ENCODE assay signal across 1 cellular context in the genomic region with DNA sequence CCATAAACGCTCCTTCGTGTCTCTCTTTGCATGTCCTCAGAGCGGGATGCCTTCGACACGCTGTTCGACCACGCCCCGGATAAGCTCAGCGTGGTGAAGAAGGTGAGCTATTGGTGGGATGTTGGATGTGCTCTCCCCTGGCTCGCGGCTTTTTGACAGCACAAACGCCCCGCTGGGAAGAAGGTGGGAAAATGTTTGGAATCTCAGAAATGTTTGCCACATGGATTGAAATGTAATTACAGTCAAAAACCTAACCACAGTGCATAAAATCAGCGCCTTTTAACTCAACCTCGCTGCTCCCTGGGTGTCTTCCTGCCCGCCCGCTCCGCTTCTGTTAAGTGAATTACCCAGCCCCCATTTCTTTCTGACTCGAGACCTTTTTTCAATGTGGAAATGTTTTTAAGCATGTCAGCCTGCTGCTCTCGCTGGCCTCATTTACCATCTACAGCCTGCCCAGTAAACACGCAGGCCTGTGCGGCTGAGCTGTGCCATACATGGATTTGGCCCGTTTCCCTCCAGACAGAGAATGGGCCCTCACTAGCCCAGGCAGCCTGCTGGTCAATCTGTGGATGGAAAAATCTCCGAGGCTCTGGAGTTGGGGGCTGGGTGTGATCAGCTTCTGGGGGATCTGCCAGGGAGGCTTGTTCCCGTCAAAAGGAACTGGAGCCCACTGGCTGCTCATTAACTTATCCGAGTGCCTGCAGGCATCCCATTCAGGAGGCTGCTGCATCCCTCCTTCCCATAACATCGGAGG.
A peak's percentile ranks its signal among the peaks of the same experiment; 100 is the strongest.
TF ChIP-seq lines count a peak whose summit lies in the region.

No MANE protein-coding gene starts in this region.

TF ChIP-seq in H1, 55 proteins besides CTCF, POLR2A, EP300 and RAD21 (continued from another document):
- no peak for TF ChIP-seq RFX5 (IDR thresholded peaks at IDR 0.05; ENCODE audit: borderline replicate concordance, low read depth, low read length)
- TF ChIP-seq BCL11A (IDR thresholded peaks at IDR 0.05; ENCODE audit: low read depth in 2 of 2, low read length in 2 of 2) = peak in 1 of 2 experiments; percentile 35
- no peak for TF ChIP-seq CBX5 (IDR thresholded peaks at IDR 0.05; ENCODE audit: low read depth, low read length)
- TF ChIP-seq CHD2 (IDR thresholded peaks at IDR 0.05; ENCODE audit: low read length) = peak; percentile 36; the same call in 1 of the 2 replicates
- peak; percentile 97 for TF ChIP-seq ASH2L (IDR thresholded peaks at IDR 0.05; ENCODE audit: low read length)
- TF ChIP-seq, protein P1, sequence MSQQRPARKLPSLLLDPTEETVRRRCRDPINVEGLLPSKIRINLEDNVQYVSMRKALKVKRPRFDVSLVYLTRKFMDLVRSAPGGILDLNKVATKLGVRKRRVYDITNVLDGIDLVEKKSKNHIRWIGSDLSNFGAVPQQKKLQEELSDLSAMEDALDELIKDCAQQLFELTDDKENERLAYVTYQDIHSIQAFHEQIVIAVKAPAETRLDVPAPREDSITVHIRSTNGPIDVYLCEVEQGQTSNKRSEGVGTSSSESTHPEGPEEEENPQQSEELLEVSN (IDR thresholded peaks at IDR 0.05) = peak; percentile 98
- peak; percentile 17; the same call in 1 of the 2 replicates for TF ChIP-seq TBP (IDR thresholded peaks at IDR 0.05; ENCODE audit: low read depth, low read length)
- TF ChIP-seq TAF1 (IDR thresholded peaks at IDR 0.05; ENCODE audit: low read depth, low read length) = peak; percentile 57; the same call in 1 of the 2 replicates
- no peak for TF ChIP-seq KDM5A (IDR thresholded peaks at IDR 0.05; ENCODE audit: low read length)
- TF ChIP-seq SAP30 (IDR thresholded peaks at IDR 0.05; ENCODE audit: insufficient read depth, insufficient replicate concordance, low read length) = peak; percentile 37
- TF ChIP-seq KDM4A (IDR thresholded peaks at IDR 0.05; ENCODE audit: low read depth, low read length, severe bottlenecking) = peak; percentile 34
- peak; percentile 35; the same call in 1 of the 2 replicates for TF ChIP-seq POLR2AphosphoS5 (IDR thresholded peaks at IDR 0.05; ENCODE audit: low read depth, low read length)
- TF ChIP-seq, protein P2, sequence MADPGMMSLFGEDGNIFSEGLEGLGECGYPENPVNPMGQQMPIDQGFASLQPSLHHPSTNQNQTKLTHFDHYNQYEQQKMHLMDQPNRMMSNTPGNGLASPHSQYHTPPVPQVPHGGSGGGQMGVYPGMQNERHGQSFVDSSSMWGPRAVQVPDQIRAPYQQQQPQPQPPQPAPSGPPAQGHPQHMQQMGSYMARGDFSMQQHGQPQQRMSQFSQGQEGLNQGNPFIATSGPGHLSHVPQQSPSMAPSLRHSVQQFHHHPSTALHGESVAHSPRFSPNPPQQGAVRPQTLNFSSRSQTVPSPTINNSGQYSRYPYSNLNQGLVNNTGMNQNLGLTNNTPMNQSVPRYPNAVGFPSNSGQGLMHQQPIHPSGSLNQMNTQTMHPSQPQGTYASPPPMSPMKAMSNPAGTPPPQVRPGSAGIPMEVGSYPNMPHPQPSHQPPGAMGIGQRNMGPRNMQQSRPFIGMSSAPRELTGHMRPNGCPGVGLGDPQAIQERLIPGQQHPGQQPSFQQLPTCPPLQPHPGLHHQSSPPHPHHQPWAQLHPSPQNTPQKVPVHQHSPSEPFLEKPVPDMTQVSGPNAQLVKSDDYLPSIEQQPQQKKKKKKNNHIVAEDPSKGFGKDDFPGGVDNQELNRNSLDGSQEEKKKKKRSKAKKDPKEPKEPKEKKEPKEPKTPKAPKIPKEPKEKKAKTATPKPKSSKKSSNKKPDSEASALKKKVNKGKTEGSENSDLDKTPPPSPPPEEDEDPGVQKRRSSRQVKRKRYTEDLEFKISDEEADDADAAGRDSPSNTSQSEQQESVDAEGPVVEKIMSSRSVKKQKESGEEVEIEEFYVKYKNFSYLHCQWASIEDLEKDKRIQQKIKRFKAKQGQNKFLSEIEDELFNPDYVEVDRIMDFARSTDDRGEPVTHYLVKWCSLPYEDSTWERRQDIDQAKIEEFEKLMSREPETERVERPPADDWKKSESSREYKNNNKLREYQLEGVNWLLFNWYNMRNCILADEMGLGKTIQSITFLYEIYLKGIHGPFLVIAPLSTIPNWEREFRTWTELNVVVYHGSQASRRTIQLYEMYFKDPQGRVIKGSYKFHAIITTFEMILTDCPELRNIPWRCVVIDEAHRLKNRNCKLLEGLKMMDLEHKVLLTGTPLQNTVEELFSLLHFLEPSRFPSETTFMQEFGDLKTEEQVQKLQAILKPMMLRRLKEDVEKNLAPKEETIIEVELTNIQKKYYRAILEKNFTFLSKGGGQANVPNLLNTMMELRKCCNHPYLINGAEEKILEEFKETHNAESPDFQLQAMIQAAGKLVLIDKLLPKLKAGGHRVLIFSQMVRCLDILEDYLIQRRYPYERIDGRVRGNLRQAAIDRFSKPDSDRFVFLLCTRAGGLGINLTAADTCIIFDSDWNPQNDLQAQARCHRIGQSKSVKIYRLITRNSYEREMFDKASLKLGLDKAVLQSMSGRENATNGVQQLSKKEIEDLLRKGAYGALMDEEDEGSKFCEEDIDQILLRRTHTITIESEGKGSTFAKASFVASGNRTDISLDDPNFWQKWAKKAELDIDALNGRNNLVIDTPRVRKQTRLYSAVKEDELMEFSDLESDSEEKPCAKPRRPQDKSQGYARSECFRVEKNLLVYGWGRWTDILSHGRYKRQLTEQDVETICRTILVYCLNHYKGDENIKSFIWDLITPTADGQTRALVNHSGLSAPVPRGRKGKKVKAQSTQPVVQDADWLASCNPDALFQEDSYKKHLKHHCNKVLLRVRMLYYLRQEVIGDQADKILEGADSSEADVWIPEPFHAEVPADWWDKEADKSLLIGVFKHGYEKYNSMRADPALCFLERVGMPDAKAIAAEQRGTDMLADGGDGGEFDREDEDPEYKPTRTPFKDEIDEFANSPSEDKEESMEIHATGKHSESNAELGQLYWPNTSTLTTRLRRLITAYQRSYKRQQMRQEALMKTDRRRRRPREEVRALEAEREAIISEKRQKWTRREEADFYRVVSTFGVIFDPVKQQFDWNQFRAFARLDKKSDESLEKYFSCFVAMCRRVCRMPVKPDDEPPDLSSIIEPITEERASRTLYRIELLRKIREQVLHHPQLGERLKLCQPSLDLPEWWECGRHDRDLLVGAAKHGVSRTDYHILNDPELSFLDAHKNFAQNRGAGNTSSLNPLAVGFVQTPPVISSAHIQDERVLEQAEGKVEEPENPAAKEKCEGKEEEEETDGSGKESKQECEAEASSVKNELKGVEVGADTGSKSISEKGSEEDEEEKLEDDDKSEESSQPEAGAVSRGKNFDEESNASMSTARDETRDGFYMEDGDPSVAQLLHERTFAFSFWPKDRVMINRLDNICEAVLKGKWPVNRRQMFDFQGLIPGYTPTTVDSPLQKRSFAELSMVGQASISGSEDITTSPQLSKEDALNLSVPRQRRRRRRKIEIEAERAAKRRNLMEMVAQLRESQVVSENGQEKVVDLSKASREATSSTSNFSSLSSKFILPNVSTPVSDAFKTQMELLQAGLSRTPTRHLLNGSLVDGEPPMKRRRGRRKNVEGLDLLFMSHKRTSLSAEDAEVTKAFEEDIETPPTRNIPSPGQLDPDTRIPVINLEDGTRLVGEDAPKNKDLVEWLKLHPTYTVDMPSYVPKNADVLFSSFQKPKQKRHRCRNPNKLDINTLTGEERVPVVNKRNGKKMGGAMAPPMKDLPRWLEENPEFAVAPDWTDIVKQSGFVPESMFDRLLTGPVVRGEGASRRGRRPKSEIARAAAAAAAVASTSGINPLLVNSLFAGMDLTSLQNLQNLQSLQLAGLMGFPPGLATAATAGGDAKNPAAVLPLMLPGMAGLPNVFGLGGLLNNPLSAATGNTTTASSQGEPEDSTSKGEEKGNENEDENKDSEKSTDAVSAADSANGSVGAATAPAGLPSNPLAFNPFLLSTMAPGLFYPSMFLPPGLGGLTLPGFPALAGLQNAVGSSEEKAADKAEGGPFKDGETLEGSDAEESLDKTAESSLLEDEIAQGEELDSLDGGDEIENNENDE (IDR thresholded peaks at IDR 0.05; ENCODE audit: insufficient replicate concordance, low read length) = peak; percentile 51
- TF ChIP-seq NANOG (IDR thresholded peaks at IDR 0.05; ENCODE audit: insufficient read depth, low read depth, low read length, poor library complexity, severe bottlenecking) = peak; percentile 75
- no peak for TF ChIP-seq SP2 (IDR thresholded peaks at IDR 0.05; ENCODE audit: low read length)
- TF ChIP-seq PHF8 (conservative IDR thresholded peaks at IDR 0.05; ENCODE audit: low read depth, low read length) = no peak
- peak; percentile 98 for TF ChIP-seq TEAD4 (IDR thresholded peaks at IDR 0.05; ENCODE audit: low read depth, low read length)
- peak; percentile 93 for TF ChIP-seq CTBP2 (IDR thresholded peaks at IDR 0.05; ENCODE audit: borderline replicate concordance, insufficient read depth, insufficient read length, low read length)
- TF ChIP-seq, protein P3, sequence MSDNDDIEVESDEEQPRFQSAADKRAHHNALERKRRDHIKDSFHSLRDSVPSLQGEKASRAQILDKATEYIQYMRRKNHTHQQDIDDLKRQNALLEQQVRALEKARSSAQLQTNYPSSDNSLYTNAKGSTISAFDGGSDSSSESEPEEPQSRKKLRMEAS (IDR thresholded peaks at IDR 0.05) = peak; percentile 96
- peak; percentile 84; the same call in 1 of the 2 replicates for TF ChIP-seq SP1 (IDR thresholded peaks at IDR 0.05; ENCODE audit: low read depth, low read length)
- 0 out of 4 replicates have a peak, but pooled peaks of 1 of the 2 experiments have one; percentile 41 for TF ChIP-seq HDAC2 (IDR thresholded peaks at IDR 0.05; ENCODE audit: borderline replicate concordance in 1 of 2, low read depth in 2 of 2, low read length in 2 of 2)
- peak; percentile 39; the same call in 1 of the 2 replicates for TF ChIP-seq SP4 (IDR thresholded peaks at IDR 0.05; ENCODE audit: low read length)
- TF ChIP-seq SIN3A (conservative IDR thresholded peaks at IDR 0.05 in 1 of 2, IDR thresholded peaks at IDR 0.05 in 1 of 2; ENCODE audit: low read depth in 1 of 2, low read length in 2 of 2) = peak; percentile 88 to 90
- TF ChIP-seq TAF7 (optimal IDR thresholded peaks at IDR 0.05; ENCODE audit: borderline replicate concordance, low read depth, low read length) = peak; percentile 73
- TF ChIP-seq TCF12 (IDR thresholded peaks at IDR 0.05; ENCODE audit: low read depth, low read length) = 0 out of 2 replicates have a peak, but pooled peaks have one; percentile 22
- TF ChIP-seq KDM1A (IDR thresholded peaks at IDR 0.05; ENCODE audit: borderline replicate concordance, low read length) = no peak
